Comparison of ENCODE assay signal across 1 cellular context in the genomic region with DNA sequence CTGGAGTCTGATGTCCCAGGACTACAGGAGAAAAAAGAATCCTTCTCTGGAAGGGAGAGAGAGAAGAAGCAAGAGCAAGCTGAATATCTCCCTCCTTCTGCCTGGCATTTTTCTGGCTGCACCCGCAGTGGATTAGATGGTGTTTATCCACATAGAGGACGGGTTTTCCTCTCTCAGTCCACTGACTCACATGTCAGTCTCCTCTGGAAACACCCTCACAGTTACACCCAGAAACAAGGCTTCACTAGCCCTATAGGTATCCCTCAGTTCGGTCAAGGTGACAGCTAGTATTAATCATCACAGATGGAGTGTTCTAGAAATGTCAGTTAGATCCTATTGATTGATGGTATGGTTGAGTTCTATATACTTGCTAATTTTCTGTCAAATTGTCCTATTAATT.
TF ChIP-seq lines count a peak whose summit lies in the region.

No MANE protein-coding gene starts in this region.

TF ChIP-seq in HepG2, 621 proteins besides CTCF, POLR2A, EP300 and RAD21 (continued from another document):
- TF ChIP-seq ZSCAN29 (CRISPR knock-in tag; conservative IDR thresholded peaks at IDR 0.05) (no peak), FOXJ3 (CRISPR knock-in tag; IDR thresholded peaks at IDR 0.05; ENCODE audit: borderline replicate concordance) (no peak)
- TF ChIP-seq, protein P1, sequence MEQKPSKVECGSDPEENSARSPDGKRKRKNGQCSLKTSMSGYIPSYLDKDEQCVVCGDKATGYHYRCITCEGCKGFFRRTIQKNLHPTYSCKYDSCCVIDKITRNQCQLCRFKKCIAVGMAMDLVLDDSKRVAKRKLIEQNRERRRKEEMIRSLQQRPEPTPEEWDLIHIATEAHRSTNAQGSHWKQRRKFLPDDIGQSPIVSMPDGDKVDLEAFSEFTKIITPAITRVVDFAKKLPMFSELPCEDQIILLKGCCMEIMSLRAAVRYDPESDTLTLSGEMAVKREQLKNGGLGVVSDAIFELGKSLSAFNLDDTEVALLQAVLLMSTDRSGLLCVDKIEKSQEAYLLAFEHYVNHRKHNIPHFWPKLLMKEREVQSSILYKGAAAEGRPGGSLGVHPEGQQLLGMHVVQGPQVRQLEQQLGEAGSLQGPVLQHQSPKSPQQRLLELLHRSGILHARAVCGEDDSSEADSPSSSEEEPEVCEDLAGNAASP (CRISPR knock-in tag; IDR thresholded peaks at IDR 0.05; ENCODE audit: borderline replicate concordance), result no peak
- TF ChIP-seq, protein P2, sequence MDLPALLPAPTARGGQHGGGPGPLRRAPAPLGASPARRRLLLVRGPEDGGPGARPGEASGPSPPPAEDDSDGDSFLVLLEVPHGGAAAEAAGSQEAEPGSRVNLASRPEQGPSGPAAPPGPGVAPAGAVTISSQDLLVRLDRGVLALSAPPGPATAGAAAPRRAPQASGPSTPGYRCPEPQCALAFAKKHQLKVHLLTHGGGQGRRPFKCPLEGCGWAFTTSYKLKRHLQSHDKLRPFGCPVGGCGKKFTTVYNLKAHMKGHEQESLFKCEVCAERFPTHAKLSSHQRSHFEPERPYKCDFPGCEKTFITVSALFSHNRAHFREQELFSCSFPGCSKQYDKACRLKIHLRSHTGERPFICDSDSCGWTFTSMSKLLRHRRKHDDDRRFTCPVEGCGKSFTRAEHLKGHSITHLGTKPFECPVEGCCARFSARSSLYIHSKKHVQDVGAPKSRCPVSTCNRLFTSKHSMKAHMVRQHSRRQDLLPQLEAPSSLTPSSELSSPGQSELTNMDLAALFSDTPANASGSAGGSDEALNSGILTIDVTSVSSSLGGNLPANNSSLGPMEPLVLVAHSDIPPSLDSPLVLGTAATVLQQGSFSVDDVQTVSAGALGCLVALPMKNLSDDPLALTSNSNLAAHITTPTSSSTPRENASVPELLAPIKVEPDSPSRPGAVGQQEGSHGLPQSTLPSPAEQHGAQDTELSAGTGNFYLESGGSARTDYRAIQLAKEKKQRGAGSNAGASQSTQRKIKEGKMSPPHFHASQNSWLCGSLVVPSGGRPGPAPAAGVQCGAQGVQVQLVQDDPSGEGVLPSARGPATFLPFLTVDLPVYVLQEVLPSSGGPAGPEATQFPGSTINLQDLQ (CRISPR knock-in tag; IDR thresholded peaks at IDR 0.05), result no peak
